ENCODE assay signal across 8 cellular contexts in the genomic region with DNA sequence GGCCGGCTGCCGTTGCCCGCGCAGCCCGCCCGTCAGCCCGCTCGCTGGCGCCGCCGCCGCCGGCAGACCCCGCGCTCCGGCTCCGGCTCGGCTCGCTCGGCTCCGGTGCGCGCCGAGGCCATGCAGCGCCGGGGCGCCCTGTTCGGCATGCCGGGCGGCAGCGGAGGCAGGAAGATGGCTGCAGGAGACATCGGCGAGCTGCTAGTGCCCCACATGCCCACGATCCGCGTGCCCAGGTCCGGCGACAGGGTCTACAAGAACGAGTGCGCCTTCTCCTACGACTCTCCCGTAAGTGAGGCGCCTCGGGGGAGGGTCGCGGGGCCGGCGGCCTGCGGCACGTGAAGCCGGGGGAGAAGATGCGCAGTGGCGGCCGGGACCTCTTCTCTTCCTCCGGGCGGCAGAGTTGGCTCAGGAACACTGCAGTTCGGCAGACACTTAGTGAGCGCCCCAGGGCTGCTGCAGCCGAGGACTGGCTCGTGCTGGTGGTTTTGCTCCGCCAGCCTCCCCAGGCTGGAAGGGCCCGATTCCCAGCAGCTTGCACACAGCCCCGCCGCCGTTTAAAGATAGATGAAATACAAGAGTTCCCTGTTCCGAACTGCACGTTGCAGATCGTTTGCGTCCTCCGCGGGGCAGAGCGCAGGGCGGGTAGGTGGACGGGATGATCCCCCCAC. TPM values are rescaled to one million over a fixed set of nuclear protein-coding genes. Genes with fewer than 3 reads are reported as not detected.
A peak's percentile ranks its signal among the peaks of the same experiment; 100 is the strongest.
DNase-seq lines count a peak whose midpoint lies in the region.

No MANE protein-coding gene starts in this region.

- peak overlapping the region; percentile 95 for H3K4me3 Mint-ChIP-seq in activated naive CD4-positive, alpha-beta T cell treated with anti-CD3 and anti-CD28 coated beads, Interleukin-2, amount 10 ng/mL, durations not matched to agents 7 days and 5 days

- H3K36me3 Mint-ChIP-seq in activated naive CD4-positive, alpha-beta T cell treated with anti-CD3 and anti-CD28 coated beads, Interleukin-2, amount 10 ng/mL, durations not matched to agents 7 days and 5 days: no peaks in the 10 kb centered on the region

- H3K27ac ChIP-seq in temporal lobe (ENCODE audit: low read depth, low read length): peak overlapping the region; percentile 81

- CTCF ChIA-PET in activated naive CD4-positive, alpha-beta T cell treated with anti-CD3 and anti-CD28 coated beads, Interleukin-2, amount 10 ng/mL, durations not matched to agents 7 days and 5 days (lab: Charles Lee): interaction anchor here (1.0 to 1.6 kb wide), 3 partner anchors 12 to 96 kb away, joined by 3 to 4 read pairs (median 3); no protein-coding TSS in a partner anchor

- H3K27me3 Mint-ChIP-seq in activated naive CD4-positive, alpha-beta T cell treated with anti-CD3 and anti-CD28 coated beads, Interleukin-2, amount 10 ng/mL, durations not matched to agents 7 days and 5 days: peaks cover 30% of the 10 kb centered on the region

- H3K27ac Mint-ChIP-seq in activated naive CD4-positive, alpha-beta T cell treated with anti-CD3 and anti-CD28 coated beads, Interleukin-2, amount 10 ng/mL, durations not matched to agents 7 days and 5 days: peak overlapping the region; percentile 88

- no peaks in the 10 kb centered on the region for H3K9me3 Mint-ChIP-seq in activated naive CD4-positive, alpha-beta T cell treated with anti-CD3 and anti-CD28 coated beads, Interleukin-2, amount 10 ng/mL, durations not matched to agents 7 days and 5 days

- DNase-seq in GM03348 (ENCODE audit: low spot score) (peak; percentile 83), H4 (ENCODE audit: low spot score) (peak; percentile 54), LHCN-M2 (ENCODE audit: low read depth) (peak; percentile 77), SIG-M5 treated with dmso at 0.1 percent for 504 hours (lab: John Stamatoyannopoulos, UW; ENCODE audit: unreplicated experiment) (peak; percentile 76), germinal center (ENCODE audit: low spot score) (peak; percentile 62), occipital lobe (lab: John Stamatoyannopoulos, UW) (peak; percentile 69)
- peak; percentile 72 for DNase-seq in activated naive CD4-positive, alpha-beta T cell treated with anti-CD3 and anti-CD28 coated beads, Interleukin-2, amount 10 ng/mL, durations not matched to agents 7 days and 5 days

- peaks cover 30% of the 10 kb centered on the region for H3K4me1 Mint-ChIP-seq in activated naive CD4-positive, alpha-beta T cell treated with anti-CD3 and anti-CD28 coated beads, Interleukin-2, amount 10 ng/mL, durations not matched to agents 7 days and 5 days

RNA-seq across cellular contexts. Expression of a gene that starts 0.4 kb away (rescaled TPM):
- 5.3 and 10.3 TPM in 2 replicates for total RNA-seq in H4 (2014; rRNA removed; shearing (Covaris generic))
- total RNA-seq in LHCN-M2 (2014; rRNA removed) (11.1 and 16.5 TPM in 2 replicates), occipital lobe (13.3 TPM), temporal lobe (11.1 TPM)
- polyA plus RNA-seq in LHCN-M2 (2012): 8.2 TPM

RNA-seq across cellular contexts. Expression of a gene that starts 48.6 kb away (rescaled TPM):
- total RNA-seq in H4 (2014; rRNA removed; shearing (Covaris generic)): 222 and 281 TPM in 2 replicates
- total RNA-seq in LHCN-M2 (2014; rRNA removed): 110 and 117 TPM in 2 replicates
- 46.4 TPM for polyA plus RNA-seq in LHCN-M2 (2012)
- total RNA-seq in occipital lobe: 135 TPM
- 107 TPM for total RNA-seq in temporal lobe

RNA-seq across cellular contexts. Expression of a gene that starts 48.8 kb away (rescaled TPM):
- 69.4 and 96.8 TPM in 2 replicates for total RNA-seq in H4 (2014; rRNA removed; shearing (Covaris generic))
- 33.8 and 41.8 TPM in 2 replicates for total RNA-seq in LHCN-M2 (2014; rRNA removed)
- polyA plus RNA-seq in LHCN-M2 (2012): 43.4 TPM
- total RNA-seq in occipital lobe: 29.5 TPM
- total RNA-seq in temporal lobe: 22.4 TPM

Comparison
In these comparisons a context has a peak if more than half of its experiments do, and no peak if none do; other contexts are left out.
1. Peak in every context shown above with its lines: DNase-seq and H3K27ac ChIP-seq.